In genomic region chr16:12439443-12440232, GRCh38 we compare ENCODE assay signal across 25 cellular contexts.
DNase-seq lines count a peak whose midpoint lies in the region; ATAC-seq lines count a peak whose summit lies in the region.
"Had no signal": no experiment of that assay in that cellular context is flagged by ENCODE, and none has a peak within 500 bp of the region (broad histone marks: within the 10 kb centered on the region; RNA-seq: fewer than 3 reads in every experiment).

No MANE protein-coding gene starts in this region.

- H2BK120ac ChIP-seq in neuronal stem cell (ENCODE audit: low read depth, low read length) = no peak overlapping the region

- no peak for DNase-seq in activated T-cell treated with anti-CD3 and anti-CD28 coated beads, Interleukin-2, amount 50 U/mL, for 4 hours
- DNase-seq in activated T-cell treated with anti-CD3 and anti-CD28 coated beads, Interleukin-2, amount 50 U/mL, for 48 hours = no peak
- DNase-seq in M059J (ENCODE audit: low read depth) (peak; percentile 32), NCI-H69 (lab: John Stamatoyannopoulos, UW) (peak; percentile 59), left ventricle myocardium superior (peak; percentile 44), neuronal stem cell (ENCODE audit: low spot score) (no peak), T-helper 9 cell (no peak)
- DNase-seq in activated CD8-positive, alpha-beta memory T cell treated with anti-CD3 and anti-CD28 coated beads for 24 hours = no peak
- DNase-seq: ACHN; activated CD8-positive, alpha-beta memory T cell treated with anti-CD3 and anti-CD28 coated beads, Interleukin-2, amount 10 ng/mL, durations not matched to agents 7 days and 5 days; CD4-positive, CD25-positive, alpha-beta regulatory T cell; glutamatergic neuron; KG1; lower lobe of right lung; NCI-H1417; NCI-H82; T-cell had no signal

- no peaks in the 10 kb centered on the region for H3K79me1 ChIP-seq in neuronal stem cell (ENCODE audit: low read depth, low read length)

- H3K4me3 Mint-ChIP-seq in activated T-cell treated with anti-CD3 and anti-CD28 coated beads, Interleukin-2, amount 50 U/mL, for 4 hours = no peak overlapping the region
- H3K4me3 Mint-ChIP-seq: activated CD8-positive, alpha-beta memory T cell treated with anti-CD3 and anti-CD28 coated beads, Interleukin-2, amount 10 ng/mL, durations not matched to agents 7 days and 5 days; activated naive CD8-positive, alpha-beta T cell; CD4-positive, CD25-positive, alpha-beta regulatory T cell; naive thymus-derived CD8-positive, alpha-beta T cell; stimulated activated naive CD8-positive, alpha-beta T cell treated with anti-CD3 and anti-CD28 coated beads, Interleukin-15, Interleukin-2, amounts not matched to agents 100 ng/mL and 50 ng/mL, for 24 hours; T-cell had no signal

- H2BK5ac ChIP-seq in neuronal stem cell (ENCODE audit: low read length) = no peak overlapping the region

- intact Hi-C loops in left ventricle myocardium superior (cut with micrococcal nuclease) = no loop called here

- H2BK12ac ChIP-seq in neuronal stem cell (ENCODE audit: low read length) = no peak overlapping the region

- H3K4me2 ChIP-seq in neuronal stem cell (ENCODE audit: insufficient read depth, low read length, poor library complexity, severe bottlenecking) = no peak overlapping the region

- H2AFZ ChIP-seq in neuronal stem cell (ENCODE audit: low read length) = no peak overlapping the region

- no peaks in the 10 kb centered on the region for H3K36me3 ChIP-seq in neuronal stem cell (replicated peaks in 1 of 2; ENCODE audit: control insufficient read depth in 2 of 2, insufficient read depth in 2 of 2, low read length in 2 of 2)
- H3K36me3 ChIP-seq: breast epithelium, esophagus muscularis mucosa had no signal

- no peak overlapping the region for H3K4ac ChIP-seq in neuronal stem cell (ENCODE audit: low read length)

- no peaks in the 10 kb centered on the region for H3K27me3 Mint-ChIP-seq in activated T-cell treated with anti-CD3 and anti-CD28 coated beads, Interleukin-2, amount 50 U/mL, for 4 hours (ENCODE audit: low read depth)
- H3K27me3 Mint-ChIP-seq: activated CD8-positive, alpha-beta memory T cell treated with anti-CD3 and anti-CD28 coated beads, Interleukin-2, amount 10 ng/mL, durations not matched to agents 7 days and 5 days; activated naive CD8-positive, alpha-beta T cell; CD4-positive, CD25-positive, alpha-beta regulatory T cell; naive thymus-derived CD8-positive, alpha-beta T cell; progenitor cell of endocrine pancreas; stimulated activated naive CD8-positive, alpha-beta T cell treated with anti-CD3 and anti-CD28 coated beads, Interleukin-15, Interleukin-2, amounts not matched to agents 100 ng/mL and 50 ng/mL, for 24 hours; T-cell had no signal

- no peak overlapping the region for H3K14ac ChIP-seq in neuronal stem cell (ENCODE audit: low read length)

- H3K9me3 Mint-ChIP-seq in activated T-cell treated with anti-CD3 and anti-CD28 coated beads, Interleukin-2, amount 50 U/mL, for 4 hours = no peaks in the 10 kb centered on the region
- H3K9me3 Mint-ChIP-seq: T-cell had no signal

- ATAC-seq in activated T-cell treated with anti-CD3 and anti-CD28 coated beads, Interleukin-2, amount 50 U/mL, for 4 hours = peak; percentile 50 to 51
- ATAC-seq in left ventricle myocardium superior = peak; percentile 28
- ATAC-seq: activated CD8-positive, alpha-beta memory T cell treated with anti-CD3 and anti-CD28 coated beads, Interleukin-2, amount 10 ng/mL, durations not matched to agents 7 days and 5 days; lower lobe of right lung; naive thymus-derived CD8-positive, alpha-beta T cell; T-cell had no signal

- no peak overlapping the region for H3K4me3 ChIP-seq in neuronal stem cell (ENCODE audit: low read length in 2 of 2)
- H3K4me3 ChIP-seq: breast epithelium, esophagus muscularis mucosa, lower lobe of right lung had no signal

- no peak overlapping the region for H4K91ac ChIP-seq in neuronal stem cell (ENCODE audit: low read depth, low read length, poor library complexity)

- no peak overlapping the region for H3K18ac ChIP-seq in neuronal stem cell (ENCODE audit: low read length)

- no peak overlapping the region for H2AK5ac ChIP-seq in neuronal stem cell (ENCODE audit: low read depth, low read length)

- peaks cover 8 to 10% of the 10 kb centered on the region in 2 donors for H3K4me1 ChIP-seq in neuronal stem cell (ENCODE audit: control insufficient read depth in 2 of 2, insufficient read depth in 1 of 2, low read depth in 1 of 2, low read length in 2 of 2)
- H3K4me1 ChIP-seq: breast epithelium, lower lobe of right lung had no signal

- no peak overlapping the region for H4K8ac ChIP-seq in neuronal stem cell (ENCODE audit: low read depth, low read length)

- peaks cover 0 to 4% (median 2%) of the 10 kb centered on the region in 3 experiments for H3K27me3 ChIP-seq in neuronal stem cell (ENCODE audit: control insufficient read depth in 3 of 3, insufficient read depth in 3 of 3, low read depth in 1 of 3, low read length in 3 of 3)
- H3K27me3 ChIP-seq: breast epithelium, esophagus muscularis mucosa had no signal

- no peak overlapping the region for H3K27ac ChIP-seq in neuronal stem cell (replicated peaks; ENCODE audit: low read length)
- H3K27ac ChIP-seq: esophagus muscularis mucosa, HL-60, lower lobe of right lung, VCaP had no signal

- peaks cover 14% of the 10 kb centered on the region for H3K36me3 Mint-ChIP-seq in activated T-cell treated with anti-CD3 and anti-CD28 coated beads, Interleukin-2, amount 50 U/mL, for 4 hours (ENCODE audit: insufficient read depth)
- H3K36me3 Mint-ChIP-seq: activated CD8-positive, alpha-beta memory T cell treated with anti-CD3 and anti-CD28 coated beads, Interleukin-2, amount 10 ng/mL, durations not matched to agents 7 days and 5 days had no signal

- H3K4me1 Mint-ChIP-seq in activated T-cell treated with anti-CD3 and anti-CD28 coated beads, Interleukin-2, amount 50 U/mL, for 4 hours (ENCODE audit: low read depth) = peaks cover 7% of the 10 kb centered on the region
- H3K4me1 Mint-ChIP-seq: activated CD8-positive, alpha-beta memory T cell treated with anti-CD3 and anti-CD28 coated beads, Interleukin-2, amount 10 ng/mL, durations not matched to agents 7 days and 5 days had no signal

- H3K23ac ChIP-seq in neuronal stem cell (ENCODE audit: low read depth, low read length, poor library complexity) = no peak overlapping the region

- peaks cover 0 to 2% of the 10 kb centered on the region in 2 donors for H3K9me3 ChIP-seq in neuronal stem cell (replicated peaks in 1 of 2; ENCODE audit: control insufficient read depth in 2 of 2, insufficient read depth in 1 of 2, low read depth in 1 of 2, low read length in 2 of 2)
- H3K9me3 ChIP-seq: breast epithelium, esophagus muscularis mucosa, lower lobe of right lung had no signal

- no peak overlapping the region for H3K9ac ChIP-seq in neuronal stem cell (ENCODE audit: low read depth, low read length, poor library complexity)

- H2BK15ac ChIP-seq in neuronal stem cell (ENCODE audit: low read length) = no peak overlapping the region

- no CpG with 5 or more reads among the region's 12 CpGs for WGBS in neuronal stem cell (ENCODE audit: extremely low coverage in 2 of 2, insufficient read length in 2 of 2, insufficient replicate concordance in 1 of 2), 2 donors

Comparison
In these comparisons a context has a peak if more than half of its experiments do, and no peak if none do; other contexts are left out.
1. DNase-seq: peak in M059J (single experiment), NCI-H69 (single experiment) and left ventricle myocardium superior (single experiment); none in activated T-cell treated with anti-CD3 and anti-CD28 coated beads, Interleukin-2, amount 50 U/mL, for 4 hours (single experiment), activated T-cell treated with anti-CD3 and anti-CD28 coated beads, Interleukin-2, amount 50 U/mL, for 48 hours (0 of 2), activated CD8-positive, alpha-beta memory T cell treated with anti-CD3 and anti-CD28 coated beads for 24 hours (single experiment), neuronal stem cell (single experiment) and T-helper 9 cell (single experiment).